Comparison of ENCODE assay signal across 19 cellular contexts in genomic region chr16:25118851-25119584, GRCh38.
"Had no signal": no experiment of that assay in that cellular context is flagged by ENCODE, and none has a peak within 500 bp of the region (broad histone marks: within the 10 kb centered on the region; RNA-seq: fewer than 3 reads in every experiment).

No MANE protein-coding gene starts in this region.

- H3K4me1 ChIP-seq: colonic mucosa, lower lobe of right lung had no signal

- H3K27me3 Mint-ChIP-seq: activated naive CD4-positive, alpha-beta T cell treated with anti-CD3 and anti-CD28 coated beads, Interleukin-2, amount 50 U/mL, for 24 hours; activated T-cell treated with anti-CD3 and anti-CD28 coated beads, Interleukin-2, amount 50 U/mL, for 24 hours had no signal

- H3K4me3 ChIP-seq: body of pancreas, colonic mucosa, lower lobe of right lung, skin epidermis, transverse colon had no signal

- H3K9me3 ChIP-seq: body of pancreas, colonic mucosa, lower lobe of right lung, neutrophil, transverse colon had no signal

- H3K27me3 ChIP-seq: body of pancreas, colonic mucosa, neutrophil, transverse colon had no signal

- H3K4me3 Mint-ChIP-seq: activated naive CD4-positive, alpha-beta T cell treated with anti-CD3 and anti-CD28 coated beads, Interleukin-2, amount 50 U/mL, for 24 hours; activated T-cell treated with anti-CD3 and anti-CD28 coated beads, Interleukin-2, amount 50 U/mL, for 24 hours had no signal

- H3K27ac Mint-ChIP-seq: activated naive CD4-positive, alpha-beta T cell treated with anti-CD3 and anti-CD28 coated beads, Interleukin-2, amount 50 U/mL, for 24 hours had no signal

- H3K27ac ChIP-seq: body of pancreas, colonic mucosa, lower lobe of right lung, neutrophil, skin epidermis, transverse colon had no signal

- H3K9me3 Mint-ChIP-seq: activated naive CD4-positive, alpha-beta T cell treated with anti-CD3 and anti-CD28 coated beads, Interleukin-2, amount 50 U/mL, for 24 hours; activated T-cell treated with anti-CD3 and anti-CD28 coated beads, Interleukin-2, amount 50 U/mL, for 24 hours had no signal

- DNase-seq: activated CD4-positive, alpha-beta T cell treated with anti-CD3 and anti-CD28 coated beads, Interleukin-2, amount 50 U/mL, for 4 hours; activated effector memory CD4-positive, alpha-beta T cell treated with anti-CD3 and anti-CD28 coated beads, Interleukin-2, amount 50 U/mL, for 16 hours; activated T-cell treated with anti-CD3 and anti-CD28 coated beads, Interleukin-2, amount 50 U/mL, for 24 hours; amygdala; body of pancreas; colonic mucosa; foreskin fibroblast; glutamatergic neuron; lower lobe of right lung; right cardiac atrium; stimulated activated CD4-positive, alpha-beta T cell treated with anti-CD3 and anti-CD28 coated beads, Interleukin-4, amount 100 ng/mL, for 24 hours; stimulated activated naive CD4-positive, alpha-beta T cell treated with Interleukin-2 at 50 U/mL for 16 hours; substantia nigra; SW 1271; transverse colon had no signal

- ATAC-seq: activated CD4-positive, CD25-positive, alpha-beta regulatory T cell treated with anti-CD3 and anti-CD28 coated beads, Interleukin-2, amount 50 U/mL, for 24 hours; body of pancreas; lower lobe of right lung; right cardiac atrium had no signal

- H3K36me3 ChIP-seq: colonic mucosa, transverse colon had no signal
